Comparison of ENCODE assay signal across 1 cellular context in genomic region chr17:27551701-27552466, GRCh38.
A peak's percentile ranks its signal among the peaks of the same experiment; 100 is the strongest.
TF ChIP-seq lines count a peak whose summit lies in the region.

No MANE protein-coding gene starts in this region.

TF ChIP-seq in HepG2, 621 proteins besides CTCF, POLR2A, EP300 and RAD21 (continued from another document and continues in another):
- TF ChIP-seq ZNF281 (CRISPR knock-in tag; IDR thresholded peaks at IDR 0.05; ENCODE audit: borderline replicate concordance) (no peak), ZFX (CRISPR knock-in tag; IDR thresholded peaks at IDR 0.05; ENCODE audit: low read depth) (peak; percentile 13; the same call in 1 of the 2 replicates), SPEN (CRISPR knock-in tag; IDR thresholded peaks at IDR 0.05; ENCODE audit: low read depth) (no peak), ZNF75D (CRISPR knock-in tag; IDR thresholded peaks at IDR 0.05; ENCODE audit: borderline replicate concordance) (no peak), NCOA2 (CRISPR knock-in tag; IDR thresholded peaks at IDR 0.05) (peak; percentile 74), SP2 (CRISPR knock-in tag; IDR thresholded peaks at IDR 0.05) (no peak), CEBPG (CRISPR knock-in tag; IDR thresholded peaks at IDR 0.05) (peak; percentile 40; the same call in 1 of the 2 replicates), NFE2L1 (CRISPR knock-in tag; IDR thresholded peaks at IDR 0.05; ENCODE audit: borderline replicate concordance) (no peak), CHD4 (IDR thresholded peaks at IDR 0.05; ENCODE audit: borderline replicate concordance, low read length) (peak; percentile 39; the same call in 1 of the 2 replicates), ZNF225 (CRISPR knock-in tag; IDR thresholded peaks at IDR 0.05) (no peak), LCORL (IDR thresholded peaks at IDR 0.05) (no peak), LCORL (CRISPR knock-in tag; IDR thresholded peaks at IDR 0.05) (peak; percentile 65; the same call in 1 of the 2 replicates), ATF5 (CRISPR knock-in tag; IDR thresholded peaks at IDR 0.05; ENCODE audit: low read depth) (no peak), FOSL2 (CRISPR knock-in tag; IDR thresholded peaks at IDR 0.05) (peak; percentile 99), MTA1 (CRISPR knock-in tag; IDR thresholded peaks at IDR 0.05; ENCODE audit: borderline replicate concordance) (peak; percentile 67; the same call in 1 of the 2 replicates), ZFY (CRISPR knock-in tag; IDR thresholded peaks at IDR 0.05) (no peak), TRIM24 (CRISPR knock-in tag; IDR thresholded peaks at IDR 0.05) (no peak), ARID4A (CRISPR knock-in tag; IDR thresholded peaks at IDR 0.05; ENCODE audit: borderline replicate concordance) (peak; percentile 54; the same call in 1 of the 2 replicates), ZNF232 (CRISPR knock-in tag; IDR thresholded peaks at IDR 0.05; ENCODE audit: borderline replicate concordance) (0 out of 2 replicates have a peak, but pooled peaks have one; percentile 37), BORCS8-MEF2B (CRISPR knock-in tag; IDR thresholded peaks at IDR 0.05) (no peak), ZBTB42 (CRISPR knock-in tag; IDR thresholded peaks at IDR 0.05) (no peak), ZNF557 (CRISPR knock-in tag; IDR thresholded peaks at IDR 0.05) (no peak), ZNF687 (CRISPR knock-in tag; IDR thresholded peaks at IDR 0.05) (peak; percentile 52), RXRB (CRISPR knock-in tag; IDR thresholded peaks at IDR 0.05; ENCODE audit: borderline replicate concordance) (peak; percentile 70), TAF15 (IDR thresholded peaks at IDR 0.05; ENCODE audit: low read depth, low read length, poor library complexity, severe bottlenecking) (no peak), ZNF691 (CRISPR knock-in tag; IDR thresholded peaks at IDR 0.05; ENCODE audit: borderline replicate concordance, low read depth) (peak; percentile 72; the same call in 1 of the 2 replicates), SKI (IDR thresholded peaks at IDR 0.05; ENCODE audit: partially characterized antibody) (peak; percentile 52), SRSF4 (IDR thresholded peaks at IDR 0.05; ENCODE audit: low read depth, low read length, poor library complexity, severe bottlenecking) (no peak), THAP8 (CRISPR knock-in tag; IDR thresholded peaks at IDR 0.05; ENCODE audit: borderline replicate concordance) (no peak), PHB2 (IDR thresholded peaks at IDR 0.05; ENCODE audit: partially characterized antibody) (no peak), SAP130 (CRISPR knock-in tag; IDR thresholded peaks at IDR 0.05; ENCODE audit: low read depth) (peak; percentile 69), ZSCAN22 (CRISPR knock-in tag; IDR thresholded peaks at IDR 0.05) (no peak), HDAC6 (IDR thresholded peaks at IDR 0.05; ENCODE audit: low read depth, low read length) (no peak), FOXP4 (CRISPR knock-in tag; IDR thresholded peaks at IDR 0.05) (peak; percentile 57), KDM1A (CRISPR knock-in tag; IDR thresholded peaks at IDR 0.05) (peak; percentile 84; the same call in 1 of the 2 replicates), ZGPAT (CRISPR knock-in tag; IDR thresholded peaks at IDR 0.05) (peak; percentile 49; the same call in 1 of the 2 replicates), ATF4 (CRISPR knock-in tag; IDR thresholded peaks at IDR 0.05) (peak in 1 of 2 experiments; percentile 48; a peak in 1 of 4 replicates), PHF21A (CRISPR knock-in tag; IDR thresholded peaks at IDR 0.05) (peak; percentile 66), ATRX (CRISPR knock-in tag; IDR thresholded peaks at IDR 0.05; ENCODE audit: borderline replicate concordance) (no peak), ZNF839 (CRISPR knock-in tag; IDR thresholded peaks at IDR 0.05; ENCODE audit: borderline replicate concordance) (no peak), TARDBP (CRISPR knock-in tag; IDR thresholded peaks at IDR 0.05) (0 out of 2 replicates have a peak, but pooled peaks have one; percentile 41), DDIT3 (CRISPR knock-in tag; IDR thresholded peaks at IDR 0.05) (no peak), NR2F6 (IDR thresholded peaks at IDR 0.05) (peak; percentile 67), NR2F6 (CRISPR knock-in tag; IDR thresholded peaks at IDR 0.05) (peak; percentile 66)
